Comparison of ENCODE assay signal across 12 cellular contexts in the genomic region with DNA sequence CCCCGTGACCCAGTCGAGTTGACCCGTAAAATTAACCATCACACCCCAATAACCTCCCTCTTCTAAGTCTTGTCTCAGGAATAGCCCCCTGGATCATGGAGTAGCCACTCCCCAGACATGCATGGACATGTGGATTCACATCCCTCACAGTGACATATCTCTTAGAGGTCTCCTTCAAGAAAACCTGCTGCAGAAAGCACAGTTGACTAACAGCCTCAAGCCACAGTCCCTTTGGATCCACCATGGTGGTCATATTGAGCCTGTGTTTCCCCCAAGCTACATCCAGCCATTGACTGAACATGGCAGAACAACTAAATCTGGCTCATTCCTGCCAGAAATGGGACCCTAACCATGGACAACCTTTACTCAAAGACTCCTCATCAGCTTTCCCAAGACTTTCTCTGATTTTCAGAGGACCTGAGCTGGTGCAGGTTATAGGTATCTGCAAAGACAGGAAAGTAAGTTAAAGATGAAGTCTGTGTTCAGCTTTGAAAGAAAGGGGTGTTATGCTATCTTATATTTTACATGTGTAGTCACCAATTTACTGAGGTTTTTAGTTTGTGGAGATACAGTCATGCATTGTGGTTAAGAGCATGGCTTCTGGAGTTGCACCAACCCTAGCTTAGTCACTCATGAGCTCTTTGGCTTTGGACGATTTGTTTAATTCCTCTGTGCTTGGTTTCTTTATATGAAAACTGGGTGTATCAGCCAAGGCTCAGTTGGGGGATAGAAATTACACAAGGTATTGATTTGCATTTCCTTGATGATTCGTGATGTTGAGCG.
DNase-seq lines count a peak whose midpoint lies in the region; ATAC-seq and TF ChIP-seq lines count a peak whose summit lies in the region.
"Had no signal": no experiment of that assay in that cellular context is flagged by ENCODE, and none has a peak within 500 bp of the region (broad histone marks: within the 10 kb centered on the region; RNA-seq: fewer than 3 reads in every experiment).

No MANE protein-coding gene starts in this region.

- H3K27me3 Mint-ChIP-seq in activated T-cell treated with anti-CD3 and anti-CD28 coated beads, Interleukin-2, amount 50 U/mL, for 4 hours (ENCODE audit: low read depth), result peaks cover 38% of the 10 kb centered on the region

- H3K79me2 ChIP-seq in PC-3 (ENCODE audit: low read length), result no peaks in the 10 kb centered on the region
- no peaks in the 10 kb centered on the region for H3K79me2 ChIP-seq in fibroblast of lung (ENCODE audit: control insufficient read depth, insufficient read depth, low read length)

- H3K9ac ChIP-seq in PC-3 (ENCODE audit: low read length) (peak overlapping the region; percentile 6; the same call in 1 of the 2 replicates), fibroblast of lung (ENCODE audit: insufficient read depth, low read length) (no peak overlapping the region)

- no peak overlapping the region for H3K4me3 Mint-ChIP-seq in activated T-cell treated with anti-CD3 and anti-CD28 coated beads, Interleukin-2, amount 50 U/mL, for 4 hours

- H3K9me3 ChIP-seq in PC-3 (ENCODE audit: low read length), result no peaks in the 10 kb centered on the region
- no peaks in the 10 kb centered on the region for H3K9me3 ChIP-seq in fibroblast of lung (ENCODE audit: control insufficient read depth, insufficient read depth, low read depth, low read length)

- BruUV-seq in PC-3 (replicated peaks; lab: Mats Ljungman, UMichigan), result no TSS peak

- no peaks in the 10 kb centered on the region for H3K4me1 Mint-ChIP-seq in activated T-cell treated with anti-CD3 and anti-CD28 coated beads, Interleukin-2, amount 50 U/mL, for 4 hours (ENCODE audit: low read depth)

- H3K4me2 ChIP-seq in PC-3 (ENCODE audit: low read length), result peak overlapping the region; percentile 40
- H3K4me2 ChIP-seq in fibroblast of lung (ENCODE audit: extremely low read depth, insufficient read depth, low read length), result peak overlapping the region; percentile 1

- peak; percentile 81 to 87 for ATAC-seq in activated T-cell treated with anti-CD3 and anti-CD28 coated beads, Interleukin-2, amount 50 U/mL, for 4 hours
- peak; percentile 97 for ATAC-seq in PC-3
- peak; percentile 61 for ATAC-seq in stimulated activated naive CD8-positive, alpha-beta T cell treated with anti-CD3 and anti-CD28 coated beads, Interleukin-15, Interleukin-2, amounts not matched to agents 100 U/mL and 50 U/mL, for 24 hours
- no peak for ATAC-seq in HG02885 (IDR thresholded peaks at IDR 0.05; ENCODE audit: poor library complexity, unreplicated experiment)

- H3K27ac ChIP-seq in PC-3 (ENCODE audit: low read length), result peak overlapping the region; percentile 71
- H3K27ac ChIP-seq in fibroblast of lung (ENCODE audit: insufficient read depth, low read length), result no peak overlapping the region

- no peak overlapping the region for H3K4me3 ChIP-seq in PC-3 (ENCODE audit: low read length)
- no peak overlapping the region for H3K4me3 ChIP-seq in fibroblast of lung (replicated peaks in 1 of 4; ENCODE audit: control extremely low read depth in 1 of 4, insufficient read depth in 1 of 4, low read depth in 3 of 4, low read length in 4 of 4)

- CTCF ChIA-PET in PC-3 (lab: Charles Lee), result interaction anchor here (0.5 to 0.6 kb wide), 2 partner anchors 31 to 33 kb away, joined by 3 to 4 read pairs; no protein-coding TSS in a partner anchor

- intact Hi-C loops in PC-3 (cut with micrococcal nuclease), result loop anchor here (5.0 kb wide), 1 partner anchor 101 kb away; no protein-coding TSS in a partner anchor

- H3K36me3 Mint-ChIP-seq in activated T-cell treated with anti-CD3 and anti-CD28 coated beads, Interleukin-2, amount 50 U/mL, for 4 hours (ENCODE audit: insufficient read depth), result no peaks in the 10 kb centered on the region

- no peaks in the 10 kb centered on the region for H3K36me3 ChIP-seq in PC-3 (ENCODE audit: low read depth, low read length)
- H3K36me3 ChIP-seq in fibroblast of lung (ENCODE audit: control insufficient read depth, insufficient read depth, low read length), result no peaks in the 10 kb centered on the region

- no peaks in the 10 kb centered on the region for H4K20me1 ChIP-seq in PC-3 (ENCODE audit: low read length)
- no peaks in the 10 kb centered on the region for H4K20me1 ChIP-seq in fibroblast of lung (ENCODE audit: control insufficient read depth, extremely low read depth, insufficient read depth, low read length)

- no peaks in the 10 kb centered on the region for H3F3A ChIP-seq in PC-3 (ENCODE audit: low read length, unreplicated experiment)

- no peaks in the 10 kb centered on the region for H3K9me2 ChIP-seq in PC-3 (replicated peaks; ENCODE audit: low read length)

- no peak for DNase-seq in activated T-cell treated with anti-CD3 and anti-CD28 coated beads, Interleukin-2, amount 50 U/mL, for 4 hours
- DNase-seq in activated T-cell treated with anti-CD3 and anti-CD28 coated beads for 4 hours (no peak), PC-3 (peak; percentile 93), fibroblast of lung (ENCODE audit: low read depth in 2 of 2) (peak; percentile 95 to 97), SK-N-DZ (ENCODE audit: low spot score) (no peak), NAMALWA (ENCODE audit: low spot score) (no peak)
- no peak for DNase-seq in stimulated activated naive CD8-positive, alpha-beta T cell treated with anti-CD3 and anti-CD28 coated beads, Interleukin-15, Interleukin-2, amounts not matched to agents 100 U/mL and 50 U/mL, for 24 hours
- DNase-seq: activated CD4-positive, alpha-beta T cell treated with anti-CD3 and anti-CD28 coated beads for 1 hour; effector memory CD4-positive, alpha-beta T cell; NCI-H1930; SHP77 had no signal

- POLR2A ChIA-PET in PC-3 (lab: Charles Lee; ENCODE audit: unreplicated experiment), result interaction anchor here (0.6 kb wide), 1 partner anchor 29 kb away, joined by 5 read pairs; no protein-coding TSS in a partner anchor

- TF ChIP-seq CTCF in PC-3 (conservative IDR thresholded peaks at IDR 0.05; ENCODE audit: low read depth, low read length), result no peak
- TF ChIP-seq CTCF in fibroblast of lung (conservative IDR thresholded peaks at IDR 0.05 in 1 of 2, IDR thresholded peaks at IDR 0.05 in 1 of 2; ENCODE audit: low read depth in 1 of 2, low read length in 2 of 2), result no peak

- H3K27me3 ChIP-seq in PC-3 (ENCODE audit: low read length) (no peaks in the 10 kb centered on the region), fibroblast of lung (ENCODE audit: control insufficient read depth, insufficient read depth, low read length) (no peaks in the 10 kb centered on the region)

- H3K4me1 ChIP-seq in PC-3 (ENCODE audit: insufficient read depth, low read length), result peaks cover 17% of the 10 kb centered on the region
- no peaks in the 10 kb centered on the region for H3K4me1 ChIP-seq in fibroblast of lung (ENCODE audit: control insufficient read depth, extremely low read depth, insufficient read depth, low read length)

- no peaks in the 10 kb centered on the region for H3K9me3 Mint-ChIP-seq in activated T-cell treated with anti-CD3 and anti-CD28 coated beads, Interleukin-2, amount 50 U/mL, for 4 hours

- H2AFZ ChIP-seq in PC-3 (ENCODE audit: low read length) (no peak overlapping the region), fibroblast of lung (ENCODE audit: low read length) (no peak overlapping the region)

Comparison
In these comparisons a context has a peak if more than half of its experiments do, and no peak if none do; other contexts are left out.
1. DNase-seq: peak in PC-3 (single experiment) and fibroblast of lung (2 of 2); none in activated T-cell treated with anti-CD3 and anti-CD28 coated beads, Interleukin-2, amount 50 U/mL, for 4 hours (single experiment), activated T-cell treated with anti-CD3 and anti-CD28 coated beads for 4 hours (single experiment), stimulated activated naive CD8-positive, alpha-beta T cell treated with anti-CD3 and anti-CD28 coated beads, Interleukin-15, Interleukin-2, amounts not matched to agents 100 U/mL and 50 U/mL, for 24 hours (single experiment), SK-N-DZ (single experiment) and NAMALWA (single experiment).